14 cellular contexts compared by ENCODE assay signal in the genomic region with DNA sequence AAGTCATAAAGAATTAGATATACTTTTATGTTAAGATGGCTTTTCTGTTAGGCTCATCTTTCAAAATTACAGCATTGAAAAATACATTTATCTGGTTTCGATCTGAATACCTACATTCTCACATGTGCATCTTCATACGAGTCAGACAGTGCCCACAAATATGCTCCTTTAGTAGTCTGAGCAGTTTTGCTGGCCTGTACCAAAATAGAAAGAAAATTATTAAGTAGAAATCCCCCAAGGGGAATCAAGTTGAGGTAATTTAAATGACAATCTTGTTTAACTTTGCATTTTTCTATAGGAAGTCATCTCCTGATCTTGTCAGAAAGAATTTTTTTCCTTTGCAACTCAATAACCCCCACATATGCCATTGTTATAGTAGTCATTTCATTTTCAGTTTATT.
DNase-seq lines count a peak whose midpoint lies in the region; ATAC-seq, FAIRE-seq and TF ChIP-seq lines count a peak whose summit lies in the region.
"Had no signal": no experiment of that assay in that cellular context is flagged by ENCODE, and none has a peak within 500 bp of the region (broad histone marks: within the 10 kb centered on the region; RNA-seq: fewer than 3 reads in every experiment).

No MANE protein-coding gene starts in this region.

- 50 to 53% methylated on average over 2 of the region's 2 CpGs for WGBS in GM23248 (ENCODE audit: low coverage in 1 of 2, low lambda C conversion rate in 2 of 2, missing lambda C conversion rate in 2 of 2), 2 experiments
- 3% methylated on average over 2 of the region's 2 CpGs for WGBS in GM12878 (ENCODE audit: insufficient coverage, insufficient replicate concordance, low lambda C conversion rate, missing lambda C conversion rate)
- 75 to 84% methylated on average over 2 of the region's 2 CpGs for WGBS in tibial nerve, 2 donors
- WGBS in aorta, 2 donors = 68 to 86% methylated on average over 2 of the region's 2 CpGs
- 70% methylated on average over 2 of the region's 2 CpGs for WGBS in prostate gland

- H3K4me2 ChIP-seq in GM23248 (ENCODE audit: unreplicated experiment) (peak overlapping the region; percentile 10), GM12878 (ENCODE audit: control insufficient read depth, insufficient read depth) (no peak overlapping the region)

- no peaks in the 10 kb centered on the region for H3K9me3 ChIP-seq in GM23248 (ENCODE audit: low read depth)
- H3K9me3 ChIP-seq in GM12878 (replicated peaks; ENCODE audit: control insufficient read depth, insufficient read depth, low read length) = no peaks in the 10 kb centered on the region
- no peaks in the 10 kb centered on the region for H3K9me3 ChIP-seq in tibial nerve
- no peaks in the 10 kb centered on the region for H3K9me3 ChIP-seq in aorta (ENCODE audit: control insufficient read depth, low read length)
- H3K9me3 ChIP-seq in prostate gland = no peaks in the 10 kb centered on the region
- H3K9me3 ChIP-seq: lower lobe of right lung had no signal

- no peak overlapping the region for H3K4me3 ChIP-seq in GM23248
- H3K4me3 ChIP-seq in GM12878 = no peak overlapping the region
- H3K4me3 ChIP-seq in tibial nerve = no peak overlapping the region
- no peak overlapping the region for H3K4me3 ChIP-seq in aorta (ENCODE audit: low read length in 2 of 2)
- no peak overlapping the region for H3K4me3 ChIP-seq in prostate gland
- H3K4me3 ChIP-seq: lower lobe of right lung had no signal

- peaks cover 14% of the 10 kb centered on the region; the same call in 1 of the 2 replicates for H3K4me1 ChIP-seq in GM23248 (ENCODE audit: insufficient read depth)
- H3K4me1 ChIP-seq in GM12878 (ENCODE audit: control insufficient read depth, insufficient read depth, low read length) = no peaks in the 10 kb centered on the region
- H3K4me1 ChIP-seq in tibial nerve = no peaks in the 10 kb centered on the region
- no peaks in the 10 kb centered on the region for H3K4me1 ChIP-seq in aorta (ENCODE audit: control insufficient read depth in 1 of 2, insufficient read depth in 2 of 2, low read length in 2 of 2)
- H3K4me1 ChIP-seq in prostate gland (replicated peaks) = no peaks in the 10 kb centered on the region
- H3K4me1 ChIP-seq: lower lobe of right lung had no signal

- RAD21 ChIA-PET in GM12878 (lab: Charles Lee; ENCODE audit: unreplicated experiment) = no interaction called here

- ATAC-seq in GM18868 (IDR thresholded peaks at IDR 0.05; ENCODE audit: unreplicated experiment) (peak; percentile 90), HG03280 (IDR thresholded peaks at IDR 0.05; ENCODE audit: unreplicated experiment) (peak; percentile 71), GM12878 (peak; percentile 91), aorta (ENCODE audit: low FRiP score) (no peak)
- ATAC-seq: lower lobe of right lung had no signal

- SMC1A ChIA-PET in GM12878 (lab: Charles Lee; ENCODE audit: uncharacterized antibody, unreplicated experiment) = no interaction called here

- CTCF ChIA-PET in GM12878 (lab: Yijun Ruan, JAX) = no interaction called here

- no peak overlapping the region for H3K27ac ChIP-seq in GM23248
- H3K27ac ChIP-seq in GM12878 (ENCODE audit: control insufficient read depth, insufficient read depth) = no peak overlapping the region
- H3K27ac ChIP-seq in tibial nerve = no peak overlapping the region
- no peak overlapping the region for H3K27ac ChIP-seq in aorta (ENCODE audit: low read depth in 1 of 2, low read length in 2 of 2)
- no peak overlapping the region for H3K27ac ChIP-seq in prostate gland
- H3K27ac ChIP-seq: lower lobe of right lung had no signal

- H3K9ac ChIP-seq in GM23248 (no peak overlapping the region), GM12878 (ENCODE audit: control insufficient read depth, insufficient read depth, low read length) (no peak overlapping the region)

- no peak for TF ChIP-seq EP300 in GM12878 (IDR thresholded peaks at IDR 0.05; ENCODE audit: borderline replicate concordance in 1 of 2, control insufficient read depth in 1 of 2, low read depth in 2 of 2, low read length in 2 of 2)
- no peak for TF ChIP-seq EP300 in tibial nerve (IDR thresholded peaks at IDR 0.05)

- no peak for FAIRE-seq in GM12878 (lab: Jason Lieb, UNC)

- POLR2A ChIA-PET in GM12878 (lab: Charles Lee) = no interaction called here

- H3K79me2 ChIP-seq in GM23248 (ENCODE audit: insufficient read depth) (no peaks in the 10 kb centered on the region), GM12878 (ENCODE audit: control insufficient read depth, insufficient read depth, low read length) (no peaks in the 10 kb centered on the region)

- H3K9me2 ChIP-seq in GM23248 (ENCODE audit: insufficient read depth) = no peaks in the 10 kb centered on the region

- TF ChIP-seq CTCF in GM12878 (IDR thresholded peaks at IDR 0.05 in 2 of 3, conservative IDR thresholded peaks at IDR 0.05 in 1 of 3; ENCODE audit: control insufficient read depth in 2 of 3, extremely low read depth in 1 of 3, insufficient read depth in 1 of 3, low read depth in 3 of 3, low read length in 3 of 3) = no peak
- TF ChIP-seq CTCF in tibial nerve (IDR thresholded peaks at IDR 0.05) = no peak
- no peak for TF ChIP-seq CTCF in prostate gland (IDR thresholded peaks at IDR 0.05)

- in situ Hi-C loops in GM23248 (cut with MboI) = no loop called here
- in situ Hi-C loops in GM12878 (cut with MboI) = no loop called here

- no TSS peak for BruUV-seq in GM12878 (replicated peaks; lab: Mats Ljungman, UMichigan)

- intact Hi-C loops in GM12878 (cut with micrococcal nuclease; ENCODE audit: unreplicated experiment) (no loop called here), aorta (cut with DNase I) (no loop called here), prostate gland (cut with DNase I) (no loop called here)

- peak; percentile 22 for DNase-seq in GM23248
- DNase-seq in GM12878 (ENCODE audit: low read depth, low spot score) = peak; percentile 8
- no peak for DNase-seq in tibial nerve (ENCODE audit: low spot score in 2 of 2)
- no peak for DNase-seq in aorta
- DNase-seq in C1 segment of cervical spinal cord (lab: John Stamatoyannopoulos, UW) = no peak
- DNase-seq in prostate gland (ENCODE audit: low spot score) = no peak
- DNase-seq: effector CD4-positive, alpha-beta T cell; head of caudate nucleus; lower lobe of right lung; occipital lobe; stimulated activated CD4-positive, alpha-beta T cell treated with anti-CD3 and anti-CD28 coated beads, Interleukin-2, amount 100 ng/mL, for 24 hours; stimulated activated naive CD4-positive, alpha-beta T cell treated with Interleukin-2 at 50 U/mL for 16 hours had no signal

- H3K36me3 ChIP-seq in GM23248 (ENCODE audit: low read depth) (no peaks in the 10 kb centered on the region), GM12878 (ENCODE audit: control insufficient read depth in 2 of 2, insufficient read depth in 2 of 2, low read length in 1 of 2) (no peaks in the 10 kb centered on the region), tibial nerve (no peaks in the 10 kb centered on the region), aorta (ENCODE audit: control insufficient read depth in 1 of 2, insufficient read depth in 2 of 2, low read length in 1 of 2) (no peaks in the 10 kb centered on the region), prostate gland (no peaks in the 10 kb centered on the region)
- H3K36me3 ChIP-seq: lower lobe of right lung had no signal

- H4K20me1 ChIP-seq in GM23248 (ENCODE audit: insufficient read depth) (no peaks in the 10 kb centered on the region), GM12878 (ENCODE audit: control insufficient read depth, insufficient read depth) (no peaks in the 10 kb centered on the region)

- no peaks in the 10 kb centered on the region for H3F3A ChIP-seq in GM23248 (ENCODE audit: insufficient read depth)

- H2AFZ ChIP-seq in GM23248 (no peak overlapping the region), GM12878 (ENCODE audit: control insufficient read depth, low read depth, low read length) (no peak overlapping the region)

- TF ChIP-seq RAD21 in GM12878 (IDR thresholded peaks at IDR 0.05; ENCODE audit: insufficient read depth, low read depth, low read length) = no peak

- H3K27me3 ChIP-seq in GM23248 (replicated peaks; ENCODE audit: insufficient read depth) (no peaks in the 10 kb centered on the region), GM12878 (replicated peaks in 1 of 2; ENCODE audit: control insufficient read depth in 2 of 2, insufficient read depth in 2 of 2, low read length in 1 of 2) (no peaks in the 10 kb centered on the region), tibial nerve (no peaks in the 10 kb centered on the region), aorta (ENCODE audit: control insufficient read depth in 1 of 2, insufficient read depth in 2 of 2, low read length in 1 of 2) (no peaks in the 10 kb centered on the region), prostate gland (replicated peaks; ENCODE audit: insufficient read depth) (no peaks in the 10 kb centered on the region)

- TF ChIP-seq POLR2A in GM12878 (IDR thresholded peaks at IDR 0.05; ENCODE audit: low read depth, low read length) = no peak
- no peak for TF ChIP-seq POLR2A in tibial nerve (IDR thresholded peaks at IDR 0.05)
- no peak for TF ChIP-seq POLR2A in prostate gland (IDR thresholded peaks at IDR 0.05)

TF ChIP-seq in GM12878, 131 proteins besides CTCF, POLR2A, EP300 and RAD21 (continues in another document):
- TF ChIP-seq SP1 (IDR thresholded peaks at IDR 0.05; ENCODE audit: low read depth, low read length) (no peak), GATAD2B (conservative IDR thresholded peaks at IDR 0.05; ENCODE audit: low read depth) (no peak), USF1 (IDR thresholded peaks at IDR 0.05; ENCODE audit: borderline replicate concordance, extremely low read length, insufficient read depth, low read depth, low read length) (no peak), NFIC (IDR thresholded peaks at IDR 0.05; ENCODE audit: low read depth, low read length) (peak; percentile 43; the same call in 1 of the 2 replicates), POLR2AphosphoS2 (IDR thresholded peaks at IDR 0.05; ENCODE audit: low read depth, low read length) (no peak), JUNB (IDR thresholded peaks at IDR 0.05) (peak; percentile 60), NR2C2 (IDR thresholded peaks at IDR 0.05; ENCODE audit: borderline replicate concordance, control insufficient read depth, insufficient read length, low read depth) (no peak), KLF5 (IDR thresholded peaks at IDR 0.05; ENCODE audit: partially characterized antibody) (no peak), CREM (IDR thresholded peaks at IDR 0.05; ENCODE audit: low read depth) (0 out of 2 replicates have a peak, but pooled peaks have one; percentile 12), MEF2A (IDR thresholded peaks at IDR 0.05; ENCODE audit: insufficient read depth, low read depth, low read length) (0 out of 2 replicates have a peak, but pooled peaks have one; percentile 39), PAX5 (IDR thresholded peaks at IDR 0.05; ENCODE audit: borderline replicate concordance, low read depth, low read length) (no peak)

Comparison
In these comparisons a context has a peak if more than half of its experiments do, and no peak if none do; other contexts are left out.
1. DNase-seq: peak in GM23248 (single experiment) and GM12878 (single experiment); none in tibial nerve (0 of 2), aorta (0 of 2), C1 segment of cervical spinal cord (0 of 14) and prostate gland (single experiment).